In the genomic region with DNA sequence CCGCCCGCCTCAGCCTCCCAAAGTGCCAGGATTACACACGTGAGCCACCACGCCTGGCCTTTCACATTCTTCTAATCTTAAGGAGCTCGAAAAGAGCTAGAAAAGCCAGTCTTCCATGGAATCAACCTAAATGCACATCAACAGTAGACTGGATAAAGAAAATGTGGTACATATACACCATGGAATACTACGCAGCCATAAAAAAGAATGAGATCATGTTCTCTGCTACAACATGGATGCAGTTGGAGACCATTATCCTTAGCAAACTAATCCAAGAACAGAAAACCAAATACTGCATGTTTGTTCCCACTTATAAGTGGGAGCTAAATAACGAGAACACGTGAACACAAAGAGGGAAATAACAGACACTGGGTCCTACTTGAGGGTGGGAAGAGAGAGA, we compare ENCODE assay signal across 16 cellular contexts. TPM values are rescaled to one million over a fixed set of nuclear protein-coding genes. Genes with fewer than 3 reads are reported as not detected.
DNase-seq lines count a peak whose midpoint lies in the region; ATAC-seq and TF ChIP-seq lines count a peak whose summit lies in the region.
"Had no signal": no experiment of that assay in that cellular context is flagged by ENCODE, and none has a peak within 500 bp of the region (broad histone marks: within the 10 kb centered on the region; RNA-seq: fewer than 3 reads in every experiment).

No MANE protein-coding gene starts in this region.

- H3K27me3 ChIP-seq in body of pancreas: no peaks in the 10 kb centered on the region
- H3K27me3 ChIP-seq: SJSA1 had no signal

- no peaks in the 10 kb centered on the region for H3K27me3 Mint-ChIP-seq in activated naive CD8-positive, alpha-beta T cell
- H3K27me3 Mint-ChIP-seq in activated naive CD8-positive, alpha-beta T cell treated with anti-CD3 and anti-CD28 coated beads for 36 hours: no peaks in the 10 kb centered on the region
- H3K27me3 Mint-ChIP-seq in T-cell (no peaks in the 10 kb centered on the region), naive B cell (no peaks in the 10 kb centered on the region)

- no peak overlapping the region for H3K4me3 ChIP-seq in body of pancreas
- H3K4me3 ChIP-seq: PC-9, SJSA1 had no signal

- H3K27ac Mint-ChIP-seq in activated naive CD8-positive, alpha-beta T cell: peak overlapping the region; percentile 80
- H3K27ac Mint-ChIP-seq in activated naive CD8-positive, alpha-beta T cell treated with anti-CD3 and anti-CD28 coated beads for 36 hours: no peak overlapping the region
- H3K27ac Mint-ChIP-seq in T-cell (peak overlapping the region; percentile 34 to 95), naive B cell (peak overlapping the region in 5 of 6 donors; percentile 59 to 100 (median 83))

- no peak for TF ChIP-seq POLR2A in body of pancreas (IDR thresholded peaks at IDR 0.05)

- no peaks in the 10 kb centered on the region for H3K9me3 Mint-ChIP-seq in activated naive CD8-positive, alpha-beta T cell (ENCODE audit: low read depth)
- H3K9me3 Mint-ChIP-seq in activated naive CD8-positive, alpha-beta T cell treated with anti-CD3 and anti-CD28 coated beads for 36 hours: peaks cover 3% of the 10 kb centered on the region
- H3K9me3 Mint-ChIP-seq in T-cell (no peaks in the 10 kb centered on the region), naive B cell (peaks cover 0 to 1% (median 0%) of the 10 kb centered on the region in 7 donors)

- peaks cover 46% of the 10 kb centered on the region for H3K4me1 Mint-ChIP-seq in activated naive CD8-positive, alpha-beta T cell (ENCODE audit: low read depth)
- H3K4me1 Mint-ChIP-seq in activated naive CD8-positive, alpha-beta T cell treated with anti-CD3 and anti-CD28 coated beads for 36 hours: peaks cover 29% of the 10 kb centered on the region
- H3K4me1 Mint-ChIP-seq in T-cell: peaks cover 54 to 73% (median 57%) of the 10 kb centered on the region in 3 donors
- peaks cover 43 to 62% (median 61%) of the 10 kb centered on the region in 3 donors for H3K4me1 Mint-ChIP-seq in naive B cell

- peak overlapping the region; percentile 84 for H3K4me3 Mint-ChIP-seq in activated naive CD8-positive, alpha-beta T cell
- H3K4me3 Mint-ChIP-seq in activated naive CD8-positive, alpha-beta T cell treated with anti-CD3 and anti-CD28 coated beads for 36 hours: no peak overlapping the region
- H3K4me3 Mint-ChIP-seq in T-cell (peak overlapping the region in 2 of 3 donors; percentile 31 to 100), naive B cell (peak overlapping the region in 3 of 8 donors; percentile 98 to 100 (median 99))

- TF ChIP-seq CTCF in body of pancreas (IDR thresholded peaks at IDR 0.05) (no peak), GM10266 (IDR thresholded peaks at IDR 0.05; ENCODE audit: control insufficient read depth, insufficient read depth, low read depth, missing control alignments) (no peak)

- H3K27ac ChIP-seq in body of pancreas: no peak overlapping the region
- H3K27ac ChIP-seq: PC-9, SJSA1 had no signal

- DNase-seq in activated naive CD8-positive, alpha-beta T cell treated with anti-CD3 and anti-CD28 coated beads for 36 hours: no peak
- DNase-seq in T-cell: no peak
- DNase-seq in naive B cell: no peak
- no peak for DNase-seq in body of pancreas
- DNase-seq in GM10266 (ENCODE audit: extremely low spot score): no peak
- DNase-seq: DMS 273 treated with DMSO at 0.1 percent for 48 hours, Kasumi-1, MM.1S, NCI-H1092 treated with DMSO at 0.1 percent for 48 hours, NCI-H2081 treated with DMSO at 0.1 percent for 48 hours, NCI-H510A, NCI-H82, PC-9 had no signal

- intact Hi-C loops in body of pancreas (cut with DNase I): no loop called here

- CTCF ChIA-PET in T-cell (lab: Charles Lee): interaction anchor here (1.0 to 1.4 kb wide), 2 partner anchors 56 kb away, joined by 3 to 4 read pairs; no protein-coding TSS in a partner anchor

- H3K4me1 ChIP-seq in body of pancreas: peaks cover 10% of the 10 kb centered on the region

- WGBS in body of pancreas, 2 donors: 95 to 99% methylated on average over 8 of the region's 8 CpGs

- no peaks in the 10 kb centered on the region for H3K36me3 ChIP-seq in body of pancreas (replicated peaks in 1 of 2; ENCODE audit: insufficient read depth in 1 of 2, low read depth in 2 of 2)
- H3K36me3 ChIP-seq: SJSA1 had no signal

- no peaks in the 10 kb centered on the region for H3K9me3 ChIP-seq in body of pancreas
- H3K9me3 ChIP-seq: SJSA1 had no signal

- ATAC-seq in T-cell (replicated peaks in 1 of 4): no peak
- ATAC-seq in naive B cell (ENCODE audit: low read depth in 2 of 2): no peak
- ATAC-seq in body of pancreas: no peak
- ATAC-seq in HG03457 (IDR thresholded peaks at IDR 0.05; ENCODE audit: unreplicated experiment): no peak

- peaks cover 10% of the 10 kb centered on the region for H3K36me3 Mint-ChIP-seq in activated naive CD8-positive, alpha-beta T cell
- peaks cover 40% of the 10 kb centered on the region for H3K36me3 Mint-ChIP-seq in activated naive CD8-positive, alpha-beta T cell treated with anti-CD3 and anti-CD28 coated beads for 36 hours
- peaks cover 24% of the 10 kb centered on the region for H3K36me3 Mint-ChIP-seq in T-cell
- H3K36me3 Mint-ChIP-seq in naive B cell: peaks cover 9 to 20% of the 10 kb centered on the region in 2 donors

- POLR2A ChIA-PET in T-cell (lab: Charles Lee): interaction anchor here in 1 of 2 donors (0.6 to 1.0 kb wide), 2 partner anchors 21 to 53 kb away, joined by 4 to 5 read pairs; no protein-coding TSS in a partner anchor

RNA-seq across cellular contexts. Expression of a gene that starts 3.1 kb away (rescaled TPM):
- 10 to 100 TPM; 45.4 to 45.7 TPM for total RNA-seq in activated naive CD8-positive, alpha-beta T cell treated with anti-CD3 and anti-CD28 coated beads for 36 hours
- total RNA-seq in T-cell (100 to 1,000 TPM; 230 to 309 (median 269) TPM), body of pancreas (10 to 100 TPM; 25.7 to 49.1 TPM)
- polyA plus RNA-seq in naive B cell (ENCODE audit: low read depth in 6 of 6): 10 to 100 TPM; 13.5 to 34.9 (median 22.3) TPM

RNA-seq across cellular contexts. Expression of a gene that starts 4.3 kb away (rescaled TPM):
- total RNA-seq in activated naive CD8-positive, alpha-beta T cell treated with anti-CD3 and anti-CD28 coated beads for 36 hours: 100 to 1,000 TPM; 187 to 192 TPM
- total RNA-seq in T-cell (10 to 100 TPM; 31.5 to 52.4 (median 37.8) TPM), body of pancreas (10 to 100 TPM in 1 of 2 donors, 1 to 10 TPM in 1; 9.9 to 33.0 TPM)
- polyA plus RNA-seq in naive B cell (ENCODE audit: low read depth in 6 of 6): 10 to 100 TPM; 11.6 to 29.8 (median 17.9) TPM

RNA-seq across cellular contexts. Expression of a gene that starts 34.4 kb away (rescaled TPM):
- 100 to 1,000 TPM; 177 to 181 TPM for total RNA-seq in activated naive CD8-positive, alpha-beta T cell treated with anti-CD3 and anti-CD28 coated beads for 36 hours
- total RNA-seq in T-cell (1 to 10 TPM; 1.0 to 2.7 (median 1.7) TPM), body of pancreas (not detected)
- not detected for polyA plus RNA-seq in naive B cell (ENCODE audit: low read depth in 6 of 6)

RNA-seq across cellular contexts. Expression of a gene that starts 43.7 kb away (rescaled TPM):
- 10 to 100 TPM; 55.1 to 55.3 TPM for total RNA-seq in activated naive CD8-positive, alpha-beta T cell treated with anti-CD3 and anti-CD28 coated beads for 36 hours
- total RNA-seq in T-cell (10 to 100 TPM; 29.0 to 41.8 (median 40.9) TPM), body of pancreas (10 to 100 TPM in 1 of 2 donors, 1 to 10 TPM in 1; 4.7 to 13.5 TPM)
- 100 to 1,000 TPM in 1 of 6 donors, 10 to 100 TPM in 5; 65.8 to 110 (median 79.7) TPM for polyA plus RNA-seq in naive B cell (ENCODE audit: low read depth in 6 of 6)

RNA-seq across cellular contexts. Expression of a gene that starts 50.4 kb away (rescaled TPM):
- 1 to 10 TPM; 1.4 to 2.1 TPM for total RNA-seq in activated naive CD8-positive, alpha-beta T cell treated with anti-CD3 and anti-CD28 coated beads for 36 hours
- total RNA-seq in T-cell: 10 to 100 TPM in 1 of 5 donors, 1 to 10 TPM in 4; 6.6 to 10.0 (median 8.0) TPM
- polyA plus RNA-seq in naive B cell (ENCODE audit: low read depth in 6 of 6): 1 to 10 TPM; 1.5 to 4.6 (median 2.1) TPM
- 1 to 10 TPM; 1.0 to 7.6 TPM for total RNA-seq in body of pancreas

Comparison
In these comparisons a context has a peak if more than half of its experiments do, and no peak if none do; other contexts are left out.
1. RNA of a gene that starts 3.1 kb away (total RNA-seq): 230 to 309 TPM in T-cell; 25.7 to 49.1 TPM in body of pancreas and 45.4 to 45.7 TPM in activated naive CD8-positive, alpha-beta T cell treated with anti-CD3 and anti-CD28 coated beads for 36 hours; every median in the first group is over 4 times any median in the second.
2. RNA of a gene that starts 34.4 kb away (total RNA-seq): 177 to 181 TPM in activated naive CD8-positive, alpha-beta T cell treated with anti-CD3 and anti-CD28 coated beads for 36 hours; 1.0 to 2.7 TPM in T-cell and not detected in body of pancreas; every median in the first group is over 10 times any median in the second.